8 cellular contexts compared by ENCODE assay signal in genomic region chr15:72319360-72319984, GRCh38. TPM values are rescaled to one million over a fixed set of nuclear protein-coding genes. Genes with fewer than 3 reads are reported as not detected.
A peak's percentile ranks its signal among the peaks of the same experiment; 100 is the strongest.
DNase-seq lines count a peak whose midpoint lies in the region; ATAC-seq and FAIRE-seq lines count a peak whose summit lies in the region.

No MANE protein-coding gene starts in this region.

- FAIRE-seq in small intestine (lab: Jason Lieb, UNC): no peak

- H3K4me1 ChIP-seq in small intestine (ENCODE audit: control insufficient read depth in 2 of 2, insufficient read depth in 1 of 2, low read depth in 1 of 2, low read length in 1 of 2): peaks cover 0 to 3% of the 10 kb centered on the region in 2 donors

- DNase-seq in EH (ENCODE audit: low read depth) (peak; percentile 69), T-helper 2 cell (peak; percentile 14 to 37 (median 31)), astrocyte of the hippocampus (ENCODE audit: low read depth, low spot score) (peak; percentile 90), hypothalamus (lab: John Stamatoyannopoulos, UW) (peak in 28 of 51 donors; percentile 24 to 84 (median 57)), small intestine (peak; percentile 47), NCI-H2029 treated with DMSO at 0.1 percent for 48 hours (lab: John Stamatoyannopoulos, UW) (no peak)

- WGBS in small intestine, 3 donors: 8 to 21% (median 12%) methylated on average over 25 to 48 of the region's 48 CpGs

- H3K27ac ChIP-seq in small intestine (ENCODE audit: low read depth in 1 of 2, low read length in 1 of 2): no peak overlapping the region

- H3K36me3 ChIP-seq in small intestine (ENCODE audit: control insufficient read depth in 2 of 2, insufficient read depth in 2 of 2, low read length in 2 of 2): no peaks in the 10 kb centered on the region

- H3K9me3 ChIP-seq in small intestine (ENCODE audit: control insufficient read depth, low read depth): no peaks in the 10 kb centered on the region

- ATAC-seq in HG02870 (IDR thresholded peaks at IDR 0.05; ENCODE audit: unreplicated experiment) (peak; percentile 26), GM21526 (IDR thresholded peaks at IDR 0.05; ENCODE audit: low FRiP score, unreplicated experiment) (no peak)

- peak overlapping the region; percentile 21 to 46 for H3K4me3 ChIP-seq in small intestine (ENCODE audit: low read depth in 1 of 2, low read length in 2 of 2)

- no peaks in the 10 kb centered on the region for H3K27me3 ChIP-seq in small intestine (ENCODE audit: control insufficient read depth in 2 of 2, insufficient read depth in 2 of 2, low read length in 2 of 2)

RNA-seq across cellular contexts. Expression of gene CELF6, which starts 0.5 kb away (rescaled TPM):
- polyA plus RNA-seq in small intestine: 1 to 10 TPM in 1 of 3 donors, under 1 TPM in 2; 0.54 to 4.1 (median 0.89) TPM

RNA-seq across cellular contexts. Expression of gene PARP6, which starts 47.1 kb away (rescaled TPM):
- 10 to 100 TPM; 22.7 to 81.2 (median 73.0) TPM for polyA plus RNA-seq in small intestine

RNA-seq across cellular contexts. Expression of gene HEXA, which starts 56.3 kb away (rescaled TPM):
- polyA plus RNA-seq in small intestine: 100 to 1,000 TPM in 1 of 3 donors, 10 to 100 TPM in 2; 39.7 to 103 (median 63.7) TPM
